8 cellular contexts compared by ENCODE assay signal in the genomic region with DNA sequence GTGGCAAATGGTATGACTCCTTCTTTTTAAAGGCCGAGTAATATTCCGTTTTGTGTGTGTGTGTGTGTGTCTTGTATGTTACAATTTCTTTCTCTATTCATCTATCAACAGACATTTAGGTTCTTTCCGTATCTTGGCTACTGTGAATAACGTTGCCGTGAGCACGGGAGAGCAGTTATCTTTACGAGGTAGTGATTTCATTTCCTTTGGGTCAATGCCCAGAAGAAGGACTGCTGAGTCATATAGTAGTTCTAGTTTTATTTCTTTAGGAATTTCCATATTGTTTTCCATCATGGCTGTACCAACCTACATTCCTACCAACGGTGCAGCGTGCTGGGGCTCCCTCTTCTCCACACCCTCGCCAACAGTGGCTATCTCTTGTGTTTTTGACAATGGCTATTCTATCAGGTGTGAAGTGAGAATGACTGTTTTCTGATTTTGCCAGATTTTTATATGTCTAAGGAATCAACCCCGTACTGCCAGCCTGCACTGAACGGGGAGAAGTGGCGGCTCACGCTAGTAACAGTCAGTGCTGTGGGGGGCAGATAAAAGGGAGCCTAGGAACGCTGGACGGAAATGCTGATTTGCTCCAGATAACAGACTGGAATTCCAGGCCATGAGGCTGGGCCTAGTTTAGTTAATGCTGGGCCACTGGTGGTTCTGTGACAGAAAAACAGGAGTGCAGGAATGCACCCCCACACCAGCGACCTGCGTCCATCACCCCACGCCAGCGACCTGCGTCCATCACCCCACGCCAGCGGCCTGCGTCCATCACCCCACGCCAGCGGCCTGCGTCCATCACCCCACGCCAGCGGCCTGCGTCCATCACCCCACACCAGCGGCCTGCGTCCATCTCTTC.
A peak's percentile ranks its signal among the peaks of the same experiment; 100 is the strongest.
DNase-seq lines count a peak whose midpoint lies in the region; ATAC-seq, FAIRE-seq and TF ChIP-seq lines count a peak whose summit lies in the region.

No MANE protein-coding gene starts in this region.

- no peaks in the 10 kb centered on the region for H4K20me1 ChIP-seq in HepG2 (ENCODE audit: insufficient read depth, low read length)

- no peak overlapping the region for H2AFZ ChIP-seq in HepG2 (ENCODE audit: low read length)

- TF ChIP-seq RAD21 in HepG2 (CRISPR knock-in tag; IDR thresholded peaks at IDR 0.05) = no peak

- intact Hi-C loops in body of pancreas (cut with DNase I) = no loop called here
- intact Hi-C loops in HepG2 (cut with micrococcal nuclease; ENCODE audit: unreplicated experiment) = loop anchor here (10.0 kb wide), 1 partner anchor 68 kb away; no protein-coding TSS in a partner anchor

- in situ Hi-C loops in HepG2 (cut with HindIII; ENCODE audit: extremely low pct_ligation_motif_present, low pct_unique_long_range_greater_than_20kb) = no loop called here

- 76 to 80% methylated on average over 32 of the region's 32 CpGs for WGBS in body of pancreas, 2 donors
- 96% methylated on average over 32 of the region's 32 CpGs for WGBS in HepG2 (ENCODE audit: low lambda C conversion rate)

- TF ChIP-seq EP300 in HepG2 (IDR thresholded peaks at IDR 0.05; ENCODE audit: low read depth in 2 of 2, low read length in 2 of 2) = no peak
- TF ChIP-seq EP300 in HepG2 (CRISPR knock-in tag; IDR thresholded peaks at IDR 0.05; ENCODE audit: borderline replicate concordance) = no peak

- no peaks in the 10 kb centered on the region for H3K79me2 ChIP-seq in HepG2 (ENCODE audit: insufficient read depth, low read length)

- peak; percentile 78 for DNase-seq in HTR-8/SVneo (ENCODE audit: insufficient read length, low spot score)
- peak in 1 of 4 donors; percentile 41 for DNase-seq in body of pancreas
- no peak for DNase-seq in HepG2 (ENCODE audit: low spot score)
- DNase-seq in cerebellar cortex (ENCODE audit: low spot score) = no peak
- DNase-seq in activated gamma-delta T cell (lab: John Stamatoyannopoulos, UW) = no peak
- no peak for DNase-seq in NCI-H2171 (lab: John Stamatoyannopoulos, UW)

- H3K9me3 ChIP-seq in body of pancreas (no peaks in the 10 kb centered on the region), HepG2 (ENCODE audit: low read length) (no peaks in the 10 kb centered on the region)

- no peaks in the 10 kb centered on the region for H3K27me3 ChIP-seq in body of pancreas
- no peaks in the 10 kb centered on the region for H3K27me3 ChIP-seq in HepG2 (ENCODE audit: control insufficient read depth in 1 of 2, insufficient read depth in 2 of 2, low read length in 2 of 2)

- FAIRE-seq in HTR-8/SVneo (lab: Jason Lieb, UNC) (peak; percentile 33), HepG2 (lab: Jason Lieb, UNC) (no peak)

- no peak overlapping the region for H3K9ac ChIP-seq in HepG2 (ENCODE audit: insufficient read depth, low read depth, low read length)

- H3K4me3 ChIP-seq in body of pancreas = no peak overlapping the region
- no peak overlapping the region for H3K4me3 ChIP-seq in HepG2 (replicated peaks in 1 of 3; ENCODE audit: insufficient read depth in 1 of 3, low read depth in 2 of 3, low read length in 3 of 3)

- peaks cover 8% of the 10 kb centered on the region for H3K4me1 ChIP-seq in body of pancreas
- peaks cover 38% of the 10 kb centered on the region for H3K4me1 ChIP-seq in HepG2 (ENCODE audit: insufficient read depth, low read length)

- H3K36me3 ChIP-seq in body of pancreas (replicated peaks in 1 of 2; ENCODE audit: insufficient read depth in 1 of 2, low read depth in 2 of 2) (no peaks in the 10 kb centered on the region), HepG2 (replicated peaks in 1 of 2; ENCODE audit: control insufficient read depth in 1 of 2, insufficient read depth in 2 of 2, low read length in 2 of 2) (no peaks in the 10 kb centered on the region)

- POLR2A ChIA-PET in HepG2 (lab: Yijun Ruan, JAX) = no interaction called here

- TF ChIP-seq CTCF in 22Rv1 (IDR thresholded peaks at IDR 0.05) (no peak), body of pancreas (IDR thresholded peaks at IDR 0.05) (no peak), HepG2 (CRISPR knock-in tag; IDR thresholded peaks at IDR 0.05) (no peak)

- no TSS peak for BruUV-seq in HepG2 (replicated peaks; lab: Mats Ljungman, UMichigan)

- ATAC-seq in body of pancreas (peak; percentile 41), HepG2 (no peak), GM21515 (IDR thresholded peaks at IDR 0.05; ENCODE audit: unreplicated experiment) (no peak)

- peak overlapping the region; percentile 54 for H3K27ac ChIP-seq in 22Rv1
- H3K27ac ChIP-seq in body of pancreas = no peak overlapping the region
- no peak overlapping the region for H3K27ac ChIP-seq in HepG2 (ENCODE audit: extremely low read length, insufficient read depth, low read length)

- CTCF ChIA-PET in HepG2 (lab: Yijun Ruan, JAX; ENCODE audit: low intra/inter-chr PET ratio, low total read pairs) = no interaction called here

- no peak for TF ChIP-seq POLR2A in body of pancreas (IDR thresholded peaks at IDR 0.05)
- no peak for TF ChIP-seq POLR2A in HepG2 (IDR thresholded peaks at IDR 0.05; ENCODE audit: insufficient read depth in 1 of 2, low read depth in 2 of 2, low read length in 2 of 2)

- no peak overlapping the region for H3K4me2 ChIP-seq in HepG2 (ENCODE audit: low read depth, low read length)

TF ChIP-seq in HepG2, 621 proteins besides CTCF, POLR2A, EP300 and RAD21:
- TF ChIP-seq, protein P1, sequence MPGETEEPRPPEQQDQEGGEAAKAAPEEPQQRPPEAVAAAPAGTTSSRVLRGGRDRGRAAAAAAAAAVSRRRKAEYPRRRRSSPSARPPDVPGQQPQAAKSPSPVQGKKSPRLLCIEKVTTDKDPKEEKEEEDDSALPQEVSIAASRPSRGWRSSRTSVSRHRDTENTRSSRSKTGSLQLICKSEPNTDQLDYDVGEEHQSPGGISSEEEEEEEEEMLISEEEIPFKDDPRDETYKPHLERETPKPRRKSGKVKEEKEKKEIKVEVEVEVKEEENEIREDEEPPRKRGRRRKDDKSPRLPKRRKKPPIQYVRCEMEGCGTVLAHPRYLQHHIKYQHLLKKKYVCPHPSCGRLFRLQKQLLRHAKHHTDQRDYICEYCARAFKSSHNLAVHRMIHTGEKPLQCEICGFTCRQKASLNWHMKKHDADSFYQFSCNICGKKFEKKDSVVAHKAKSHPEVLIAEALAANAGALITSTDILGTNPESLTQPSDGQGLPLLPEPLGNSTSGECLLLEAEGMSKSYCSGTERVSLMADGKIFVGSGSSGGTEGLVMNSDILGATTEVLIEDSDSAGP (CRISPR knock-in tag; IDR thresholded peaks at IDR 0.05; ENCODE audit: borderline replicate concordance) = no peak
- TF ChIP-seq, protein P2, sequence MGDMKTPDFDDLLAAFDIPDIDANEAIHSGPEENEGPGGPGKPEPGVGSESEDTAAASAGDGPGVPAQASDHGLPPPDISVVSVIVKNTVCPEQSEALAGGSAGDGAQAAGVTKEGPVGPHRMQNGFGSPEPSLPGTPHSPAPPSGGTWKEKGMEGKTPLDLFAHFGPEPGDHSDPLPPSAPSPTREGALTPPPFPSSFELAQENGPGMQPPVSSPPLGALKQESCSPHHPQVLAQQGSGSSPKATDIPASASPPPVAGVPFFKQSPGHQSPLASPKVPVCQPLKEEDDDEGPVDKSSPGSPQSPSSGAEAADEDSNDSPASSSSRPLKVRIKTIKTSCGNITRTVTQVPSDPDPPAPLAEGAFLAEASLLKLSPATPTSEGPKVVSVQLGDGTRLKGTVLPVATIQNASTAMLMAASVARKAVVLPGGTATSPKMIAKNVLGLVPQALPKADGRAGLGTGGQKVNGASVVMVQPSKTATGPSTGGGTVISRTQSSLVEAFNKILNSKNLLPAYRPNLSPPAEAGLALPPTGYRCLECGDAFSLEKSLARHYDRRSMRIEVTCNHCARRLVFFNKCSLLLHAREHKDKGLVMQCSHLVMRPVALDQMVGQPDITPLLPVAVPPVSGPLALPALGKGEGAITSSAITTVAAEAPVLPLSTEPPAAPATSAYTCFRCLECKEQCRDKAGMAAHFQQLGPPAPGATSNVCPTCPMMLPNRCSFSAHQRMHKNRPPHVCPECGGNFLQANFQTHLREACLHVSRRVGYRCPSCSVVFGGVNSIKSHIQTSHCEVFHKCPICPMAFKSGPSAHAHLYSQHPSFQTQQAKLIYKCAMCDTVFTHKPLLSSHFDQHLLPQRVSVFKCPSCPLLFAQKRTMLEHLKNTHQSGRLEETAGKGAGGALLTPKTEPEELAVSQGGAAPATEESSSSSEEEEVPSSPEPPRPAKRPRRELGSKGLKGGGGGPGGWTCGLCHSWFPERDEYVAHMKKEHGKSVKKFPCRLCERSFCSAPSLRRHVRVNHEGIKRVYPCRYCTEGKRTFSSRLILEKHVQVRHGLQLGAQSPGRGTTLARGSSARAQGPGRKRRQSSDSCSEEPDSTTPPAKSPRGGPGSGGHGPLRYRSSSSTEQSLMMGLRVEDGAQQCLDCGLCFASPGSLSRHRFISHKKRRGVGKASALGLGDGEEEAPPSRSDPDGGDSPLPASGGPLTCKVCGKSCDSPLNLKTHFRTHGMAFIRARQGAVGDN (CRISPR knock-in tag; IDR thresholded peaks at IDR 0.05) = peak; percentile 14; the same call in 1 of the 2 replicates
- TF ChIP-seq, protein P3, sequence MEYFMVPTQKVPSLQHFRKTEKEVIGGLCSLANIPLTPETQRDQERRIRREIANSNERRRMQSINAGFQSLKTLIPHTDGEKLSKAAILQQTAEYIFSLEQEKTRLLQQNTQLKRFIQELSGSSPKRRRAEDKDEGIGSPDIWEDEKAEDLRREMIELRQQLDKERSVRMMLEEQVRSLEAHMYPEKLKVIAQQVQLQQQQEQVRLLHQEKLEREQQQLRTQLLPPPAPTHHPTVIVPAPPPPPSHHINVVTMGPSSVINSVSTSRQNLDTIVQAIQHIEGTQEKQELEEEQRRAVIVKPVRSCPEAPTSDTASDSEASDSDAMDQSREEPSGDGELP (IDR thresholded peaks at IDR 0.05; ENCODE audit: borderline replicate concordance, low read depth) = no peak
